Comparison of ENCODE assay signal across 19 cellular contexts in the genomic region with DNA sequence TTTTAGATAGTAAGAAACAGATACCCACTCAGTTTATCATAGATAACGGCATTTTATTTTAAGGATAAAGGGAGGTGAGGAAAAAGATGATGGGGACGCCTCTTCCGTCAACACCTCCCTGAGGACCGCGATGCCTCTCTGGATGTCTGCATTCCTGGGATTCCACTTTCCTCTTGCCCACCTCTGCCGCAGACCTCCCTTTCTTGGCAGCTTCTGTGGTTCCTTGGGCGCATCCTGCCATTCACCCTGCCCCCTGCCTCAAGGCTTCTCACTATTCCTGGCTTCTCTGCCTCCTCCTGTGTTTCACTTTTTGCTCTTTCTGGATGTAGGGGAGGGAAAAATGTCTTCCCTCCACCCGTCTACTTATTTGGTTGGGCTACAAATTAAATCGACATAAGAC. TPM values are rescaled to one million over a fixed set of nuclear protein-coding genes. Genes with fewer than 3 reads are reported as not detected.
"Had no signal": no experiment of that assay in that cellular context is flagged by ENCODE, and none has a peak within 500 bp of the region (broad histone marks: within the 10 kb centered on the region; RNA-seq: fewer than 3 reads in every experiment).

No MANE protein-coding gene starts in this region.

- H3K4me1 Mint-ChIP-seq: activated naive CD4-positive, alpha-beta T cell treated with anti-CD3 and anti-CD28 coated beads, Interleukin-2, amount 50 U/mL, for 24 hours; natural killer cell had no signal

- H3K36me3 Mint-ChIP-seq: activated naive CD4-positive, alpha-beta T cell treated with anti-CD3 and anti-CD28 coated beads, Interleukin-2, amount 50 U/mL, for 24 hours; natural killer cell had no signal

- H3K27ac Mint-ChIP-seq: activated naive CD4-positive, alpha-beta T cell treated with anti-CD3 and anti-CD28 coated beads, Interleukin-2, amount 50 U/mL, for 24 hours; activated T-cell treated with anti-CD3 and anti-CD28 coated beads, Interleukin-2, amount 50 U/mL, for 72 hours; effector memory CD8-positive, alpha-beta T cell; natural killer cell had no signal

- H3K27ac ChIP-seq: ascending aorta, epithelial cell of prostate, foreskin keratinocyte, thyroid gland, vagina, WERI-Rb-1 had no signal

- H3K4me3 ChIP-seq: ascending aorta, thyroid gland, vagina had no signal

- H3K9me3 Mint-ChIP-seq: activated naive CD4-positive, alpha-beta T cell treated with anti-CD3 and anti-CD28 coated beads, Interleukin-2, amount 50 U/mL, for 24 hours; activated T-cell treated with anti-CD3 and anti-CD28 coated beads, Interleukin-2, amount 50 U/mL, for 72 hours; effector memory CD8-positive, alpha-beta T cell; natural killer cell had no signal

- H3K36me3 ChIP-seq: ascending aorta, thyroid gland, vagina had no signal

- H3K4me1 ChIP-seq: ascending aorta, vagina had no signal

- H3K9me3 ChIP-seq: ascending aorta, thyroid gland, vagina had no signal

- H3K27me3 ChIP-seq: ascending aorta, foreskin keratinocyte, thyroid gland, vagina had no signal

- ATAC-seq: activated T-cell treated with anti-CD3 and anti-CD28 coated beads, Interleukin-2, amount 50 U/mL, for 72 hours; effector memory CD8-positive, alpha-beta T cell; foreskin keratinocyte; left ventricle myocardium superior; natural killer cell had no signal

- H3K4me3 Mint-ChIP-seq: activated naive CD4-positive, alpha-beta T cell treated with anti-CD3 and anti-CD28 coated beads, Interleukin-2, amount 50 U/mL, for 24 hours; activated T-cell treated with anti-CD3 and anti-CD28 coated beads, Interleukin-2, amount 50 U/mL, for 72 hours; effector memory CD8-positive, alpha-beta T cell; natural killer cell had no signal

- DNase-seq: activated CD4-positive, alpha-beta T cell treated with anti-CD3 and anti-CD28 coated beads, Interleukin-2, amount 50 U/mL, for 4 hours; activated gamma-delta T cell; activated T-cell treated with anti-CD3 and anti-CD28 coated beads, Interleukin-2, amount 50 U/mL, for 72 hours; dermis blood vessel endothelial cell; effector memory CD8-positive, alpha-beta T cell; foreskin keratinocyte; hippocampal formation; left ventricle myocardium superior; natural killer cell; occipital lobe; stimulated activated CD4-positive, alpha-beta T cell treated with anti-CD3 and anti-CD28 coated beads, Interleukin-2, amount 100 ng/mL, for 24 hours; stimulated activated naive CD4-positive, alpha-beta T cell treated with Interleukin-2 at 50 U/mL for 16 hours; thyroid gland; WERI-Rb-1 had no signal

RNA-seq across cellular contexts. Expression of a gene that starts 19.9 kb away (rescaled TPM):
- total RNA-seq: natural killer cell; T-helper 2 cell treated with Interferon-gamma antibody and Interleukin-4, amounts not matched to agents 100 ng/mL and 5 ng/mL, for 36 hours had no signal
